9 cellular contexts compared by ENCODE assay signal in genomic region chr17:76515291-76515949, GRCh38. TPM values are rescaled to one million over a fixed set of nuclear protein-coding genes. Genes with fewer than 3 reads are reported as not detected.
DNase-seq lines count a peak whose midpoint lies in the region; ATAC-seq and TF ChIP-seq lines count a peak whose summit lies in the region.
"Had no signal": no experiment of that assay in that cellular context is flagged by ENCODE, and none has a peak within 500 bp of the region (broad histone marks: within the 10 kb centered on the region; RNA-seq: fewer than 3 reads in every experiment).

No MANE protein-coding gene starts in this region.

- H3K9me3 ChIP-seq in DOHH2 (ENCODE audit: control insufficient read depth, insufficient read depth, low read length), result no peaks in the 10 kb centered on the region

- intact Hi-C loops in activated CD4-positive, alpha-beta T cell treated with anti-CD3 and anti-CD28 coated beads, Interleukin-2, amount 10 ng/mL, durations not matched to agents 24 days and 14 days (cut with micrococcal nuclease), result loop anchor here (1.0 to 2.0 kb wide), 3 partner anchors 9 to 41 kb away; no protein-coding TSS in a partner anchor

- TF ChIP-seq CTCF in DOHH2 (IDR thresholded peaks at IDR 0.05; ENCODE audit: low read depth, low read length, poor library complexity, severe bottlenecking), result no peak
- no peak for TF ChIP-seq CTCF in nephron progenitor cell (IDR thresholded peaks at IDR 0.05)

- H3K4me1 ChIP-seq in DOHH2 (ENCODE audit: control insufficient read depth, low read length), result peaks cover 12% of the 10 kb centered on the region

- H3K4me1 Mint-ChIP-seq in activated CD4-positive, alpha-beta T cell treated with anti-CD3 and anti-CD28 coated beads, Interleukin-2, amount 10 ng/mL, durations not matched to agents 24 days and 14 days, result peaks cover 62% of the 10 kb centered on the region
- peaks cover 62% of the 10 kb centered on the region for H3K4me1 Mint-ChIP-seq in nephron progenitor cell

- peak; percentile 95 for DNase-seq in activated CD4-positive, alpha-beta T cell treated with anti-CD3 and anti-CD28 coated beads, Interleukin-2, amount 10 ng/mL, durations not matched to agents 24 days and 14 days
- peak; percentile 81 for DNase-seq in dedifferentiated amniotic fluid mesenchymal stem cell (ENCODE audit: extremely low spot score)
- no peak for DNase-seq in nephron progenitor cell
- DNase-seq in stromal cell of bone marrow (ENCODE audit: low read depth), result peak; percentile 95
- DNase-seq in NCI-H1092 (lab: John Stamatoyannopoulos, UW), result no peak
- no peak for DNase-seq in NCI-H446 (lab: John Stamatoyannopoulos, UW)

- no peaks in the 10 kb centered on the region for H3K36me3 Mint-ChIP-seq in activated CD4-positive, alpha-beta T cell treated with anti-CD3 and anti-CD28 coated beads, Interleukin-2, amount 10 ng/mL, durations not matched to agents 24 days and 14 days (ENCODE audit: low read depth)
- no peaks in the 10 kb centered on the region for H3K36me3 Mint-ChIP-seq in nephron progenitor cell (ENCODE audit: low read depth)

- H3K27ac Mint-ChIP-seq in activated CD4-positive, alpha-beta T cell treated with anti-CD3 and anti-CD28 coated beads, Interleukin-2, amount 10 ng/mL, durations not matched to agents 24 days and 14 days, result peak overlapping the region; percentile 97
- peak overlapping the region; percentile 76 for H3K27ac Mint-ChIP-seq in nephron progenitor cell

- no peaks in the 10 kb centered on the region for H4K20me1 ChIP-seq in DOHH2 (ENCODE audit: control insufficient read depth, insufficient read depth, low read depth, low read length)

- no peaks in the 10 kb centered on the region for H3K27me3 Mint-ChIP-seq in activated CD4-positive, alpha-beta T cell treated with anti-CD3 and anti-CD28 coated beads, Interleukin-2, amount 10 ng/mL, durations not matched to agents 24 days and 14 days
- H3K27me3 Mint-ChIP-seq in nephron progenitor cell (ENCODE audit: low read depth, poor library complexity), result peaks cover 13% of the 10 kb centered on the region

- peak overlapping the region; percentile 76 for H3K4me3 Mint-ChIP-seq in activated CD4-positive, alpha-beta T cell treated with anti-CD3 and anti-CD28 coated beads, Interleukin-2, amount 10 ng/mL, durations not matched to agents 24 days and 14 days
- no peak overlapping the region for H3K4me3 Mint-ChIP-seq in nephron progenitor cell

- H3K4me2 ChIP-seq in DOHH2 (ENCODE audit: low read length), result peak overlapping the region; percentile 59

- H3K27me3 ChIP-seq in DOHH2 (ENCODE audit: control insufficient read depth, low read length), result peaks cover 18% of the 10 kb centered on the region; the same call in 1 of the 2 replicates

- peak overlapping the region; percentile 24 for H3K4me3 ChIP-seq in DOHH2 (ENCODE audit: low read length)

- H3K9me3 Mint-ChIP-seq in activated CD4-positive, alpha-beta T cell treated with anti-CD3 and anti-CD28 coated beads, Interleukin-2, amount 10 ng/mL, durations not matched to agents 24 days and 14 days, result no peaks in the 10 kb centered on the region
- no peaks in the 10 kb centered on the region for H3K9me3 Mint-ChIP-seq in nephron progenitor cell

- H3K9me2 ChIP-seq in DOHH2 (replicated peaks; ENCODE audit: control insufficient read depth, low read length), result no peaks in the 10 kb centered on the region

- peak; percentile 41 for ATAC-seq in HG03139 (IDR thresholded peaks at IDR 0.05; ENCODE audit: unreplicated experiment)

- H3K27ac ChIP-seq in DOHH2 (ENCODE audit: low read depth, low read length), result no peak overlapping the region

- no peaks in the 10 kb centered on the region for H3F3A ChIP-seq in DOHH2 (ENCODE audit: control insufficient read depth, insufficient read depth)

- no peaks in the 10 kb centered on the region for H3K36me3 ChIP-seq in DOHH2 (ENCODE audit: control insufficient read depth, low read length)

- no peaks in the 10 kb centered on the region for H3K79me2 ChIP-seq in DOHH2 (ENCODE audit: control insufficient read depth, low read length)

RNA-seq across cellular contexts. Expression of gene RHBDF2, which starts 14.2 kb away (rescaled TPM):
- total RNA-seq in activated CD4-positive, alpha-beta T cell treated with anti-CD3 and anti-CD28 coated beads, Interleukin-2, amount 10 ng/mL, durations not matched to agents 24 days and 14 days, result 45.4 and 54.5 TPM in 2 replicates

RNA-seq across cellular contexts. Expression of gene CYGB, which starts 22.1 kb away (rescaled TPM):
- not detected in 2 replicates for total RNA-seq in activated CD4-positive, alpha-beta T cell treated with anti-CD3 and anti-CD28 coated beads, Interleukin-2, amount 10 ng/mL, durations not matched to agents 24 days and 14 days

RNA-seq across cellular contexts. Expression of gene PRCD, which starts 24.4 kb away (rescaled TPM):
- not detected in 2 replicates for total RNA-seq in activated CD4-positive, alpha-beta T cell treated with anti-CD3 and anti-CD28 coated beads, Interleukin-2, amount 10 ng/mL, durations not matched to agents 24 days and 14 days

RNA-seq across cellular contexts. Expression of gene AANAT, which starts 48.0 kb away (rescaled TPM):
- not detected in 2 replicates for total RNA-seq in activated CD4-positive, alpha-beta T cell treated with anti-CD3 and anti-CD28 coated beads, Interleukin-2, amount 10 ng/mL, durations not matched to agents 24 days and 14 days
- total RNA-seq: lung microvascular endothelial cell had no signal

Comparison
In these comparisons a context has a peak if more than half of its experiments do, and no peak if none do; other contexts are left out.
1. DNase-seq: peak in activated CD4-positive, alpha-beta T cell treated with anti-CD3 and anti-CD28 coated beads, Interleukin-2, amount 10 ng/mL, durations not matched to agents 24 days and 14 days (single experiment), dedifferentiated amniotic fluid mesenchymal stem cell (single experiment) and stromal cell of bone marrow (single experiment); none in nephron progenitor cell (single experiment), NCI-H1092 (single experiment) and NCI-H446 (0 of 2).